ENCODE assay signal across 26 cellular contexts in the genomic region with DNA sequence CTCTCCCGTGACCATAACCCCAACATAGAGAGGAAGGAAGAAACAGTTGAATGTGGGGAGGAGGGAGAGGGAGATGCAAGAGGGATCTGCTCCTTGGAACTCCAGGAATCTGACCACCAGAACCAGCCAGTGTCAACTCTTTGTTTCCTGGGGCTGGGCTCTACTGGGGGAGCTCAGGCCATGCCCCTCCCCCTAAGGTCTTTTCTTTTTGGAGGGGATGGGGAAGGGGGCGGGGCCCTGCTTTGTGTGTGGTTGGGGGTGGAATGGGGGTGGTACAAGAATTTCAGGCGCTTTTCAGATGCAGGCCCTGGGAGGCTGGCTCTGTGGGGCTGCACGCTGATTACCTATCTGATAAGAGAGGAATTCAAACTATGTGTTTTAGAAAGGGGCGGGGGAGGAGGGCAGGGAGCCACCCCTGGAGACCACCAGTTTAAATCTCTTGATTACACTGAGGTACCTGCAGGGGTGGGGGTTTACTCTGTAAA. TPM values are rescaled to one million over a fixed set of nuclear protein-coding genes. Genes with fewer than 3 reads are reported as not detected.
DNase-seq lines count a peak whose midpoint lies in the region; ATAC-seq and TF ChIP-seq lines count a peak whose summit lies in the region.
"Had no signal": no experiment of that assay in that cellular context is flagged by ENCODE, and none has a peak within 500 bp of the region (broad histone marks: within the 10 kb centered on the region; RNA-seq: fewer than 3 reads in every experiment).

No MANE protein-coding gene starts in this region.

- H3K36me3 ChIP-seq in WERI-Rb-1: no peaks in the 10 kb centered on the region
- H3K36me3 ChIP-seq: lower lobe of right lung, pancreas, SJCRH30, tibial nerve had no signal

- TF ChIP-seq CTCF in H9 (conservative IDR thresholded peaks at IDR 0.05): no peak
- no peak for TF ChIP-seq CTCF in WERI-Rb-1 (IDR thresholded peaks at IDR 0.05; ENCODE audit: low read depth, low read length)
- TF ChIP-seq CTCF in neural crest cell (conservative IDR thresholded peaks at IDR 0.05): no peak

- H3K9me3 ChIP-seq in H9 (ENCODE audit: control insufficient read depth, low read depth, low read length): no peaks in the 10 kb centered on the region
- no peaks in the 10 kb centered on the region for H3K9me3 ChIP-seq in WERI-Rb-1 (ENCODE audit: severe bottlenecking)
- H3K9me3 ChIP-seq: lower lobe of right lung, pancreas, SJCRH30, tibial nerve had no signal

- H3K27ac Mint-ChIP-seq in H9: peak overlapping the region; percentile 95 to 100 (median 99)
- peak overlapping the region; percentile 79 for H3K27ac Mint-ChIP-seq in neural crest cell (ENCODE audit: unreplicated experiment)
- H3K27ac Mint-ChIP-seq: activated CD4-positive, alpha-beta memory T cell treated with anti-CD3 and anti-CD28 coated beads for 36 hours; immature natural killer cell had no signal

- H3K79me1 ChIP-seq in H9 (ENCODE audit: insufficient read depth, low read depth, low read length, poor library complexity, severe bottlenecking): peaks cover 7% of the 10 kb centered on the region

- H3K36me3 Mint-ChIP-seq in H9 (ENCODE audit: insufficient read depth in 1 of 3, low read depth in 3 of 3): peaks cover 38 to 85% (median 64%) of the 10 kb centered on the region in 3 experiments
- H3K36me3 Mint-ChIP-seq in neural crest cell (ENCODE audit: low read depth): peaks cover 12% of the 10 kb centered on the region
- H3K36me3 Mint-ChIP-seq: activated CD4-positive, alpha-beta memory T cell treated with anti-CD3 and anti-CD28 coated beads for 36 hours; immature natural killer cell had no signal

- peak overlapping the region; percentile 77 for H3K18ac ChIP-seq in H9 (ENCODE audit: insufficient read length, low read depth, low read length)

- no CpG with 5 or more reads among the region's 5 CpGs for WGBS in H9 (ENCODE audit: extremely low coverage, insufficient read length, low lambda C conversion rate)

- H3K4me1 ChIP-seq in H9 (ENCODE audit: insufficient read depth, low read length): peaks cover 18% of the 10 kb centered on the region
- H3K4me1 ChIP-seq: lower lobe of right lung, pancreas, tibial nerve had no signal

- H2BK120ac ChIP-seq in H9 (ENCODE audit: low read depth, low read length, poor library complexity, severe bottlenecking): no peak overlapping the region

- peaks cover 32% of the 10 kb centered on the region for H3K79me2 ChIP-seq in H9 (ENCODE audit: insufficient read depth, low read length)

- peak overlapping the region; percentile 28 for H3K9ac ChIP-seq in H9 (ENCODE audit: extremely low read depth, insufficient read length, low read length)

- H3K27ac ChIP-seq in H9 (ENCODE audit: insufficient read length, low read depth, low read length): peak overlapping the region; percentile 99
- H3K27ac ChIP-seq in WERI-Rb-1: peak overlapping the region; percentile 39
- H3K27ac ChIP-seq: lower lobe of right lung, pancreas, SJCRH30, tibial nerve, VCaP had no signal

- H2BK15ac ChIP-seq in H9 (ENCODE audit: low read depth, low read length): no peak overlapping the region

- H3K4ac ChIP-seq in H9 (ENCODE audit: low read depth, low read length): no peak overlapping the region

- H4K8ac ChIP-seq in H9 (replicated peaks; ENCODE audit: insufficient read length, low read depth, low read length): no peak overlapping the region

- H2BK12ac ChIP-seq in H9 (ENCODE audit: insufficient read length, low read depth, low read length): no peak overlapping the region

- H3K14ac ChIP-seq in H9 (ENCODE audit: insufficient read depth, low read length): no peak overlapping the region; the same call in 1 of the 2 replicates

- ATAC-seq in GM18873 (IDR thresholded peaks at IDR 0.05; ENCODE audit: low FRiP score, unreplicated experiment) (no peak), GM21723 (IDR thresholded peaks at IDR 0.05; ENCODE audit: unreplicated experiment) (no peak)
- ATAC-seq: lower lobe of right lung; stimulated activated naive CD8-positive, alpha-beta T cell treated with anti-CD3 and anti-CD28 coated beads, Interleukin-15, Interleukin-2, amounts not matched to agents 100 U/mL and 50 U/mL, for 24 hours had no signal

- no peak overlapping the region for H4K91ac ChIP-seq in H9 (ENCODE audit: insufficient read length, low read depth, low read length)

- H3K56ac ChIP-seq in H9 (ENCODE audit: insufficient read length, low read depth, low read length): no peak overlapping the region

- H3K4me2 ChIP-seq in H9 (ENCODE audit: insufficient read depth, insufficient read length, low read length): peak overlapping the region; percentile 83

- peak overlapping the region; percentile 18 for H2AK5ac ChIP-seq in H9 (ENCODE audit: insufficient read length, low read length)

- no peaks in the 10 kb centered on the region for H4K20me1 ChIP-seq in H9 (ENCODE audit: control insufficient read depth, insufficient read depth, insufficient read length)

- DNase-seq in H9: peak; percentile 96
- DNase-seq in WERI-Rb-1: no peak
- peak; percentile 96 for DNase-seq in iPS DF 19.7 (ENCODE audit: low read depth, low spot score)
- DNase-seq in neural crest cell (ENCODE audit: low read depth, low spot score): no peak
- DNase-seq in GM19238 (ENCODE audit: insufficient read length, low spot score): no peak
- DNase-seq in RPMI8226: no peak
- DNase-seq: activated CD4-positive, alpha-beta memory T cell treated with anti-CD3 and anti-CD28 coated beads for 36 hours; activated naive CD4-positive, alpha-beta T cell treated with anti-CD3 and anti-CD28 coated beads, Interleukin-2, amount 50 U/mL, for 16 hours; activated T-cell treated with anti-CD3 and anti-CD28 coated beads for 4 hours; DMS 273 treated with DMSO at 0.1 percent for 48 hours; foreskin melanocyte; immature natural killer cell; lower lobe of right lung; NCI-H1436 treated with DMSO at 0.1 percent for 48 hours; NCI-H748 treated with DMSO at 0.1 percent for 48 hours; stimulated activated naive CD8-positive, alpha-beta T cell treated with anti-CD3 and anti-CD28 coated beads, Interleukin-15, Interleukin-2, amounts not matched to agents 100 U/mL and 50 U/mL, for 24 hours; T-helper 2 cell had no signal

- H3K27me3 Mint-ChIP-seq in H9 (ENCODE audit: low read depth) (no peaks in the 10 kb centered on the region), neural crest cell (ENCODE audit: low read depth) (no peaks in the 10 kb centered on the region)

- H3K4me3 Mint-ChIP-seq in H9: peak overlapping the region; percentile 49 to 71
- peak overlapping the region; percentile 78 for H3K4me3 Mint-ChIP-seq in neural crest cell
- H3K4me3 Mint-ChIP-seq: activated CD4-positive, alpha-beta memory T cell treated with anti-CD3 and anti-CD28 coated beads for 36 hours; immature natural killer cell had no signal

- H2BK20ac ChIP-seq in H9 (ENCODE audit: low read depth, low read length, poor library complexity, severe bottlenecking): no peak overlapping the region

- H2AFZ ChIP-seq in H9 (ENCODE audit: low read length): no peak overlapping the region

- peaks cover 3% of the 10 kb centered on the region for H3K23me2 ChIP-seq in H9 (ENCODE audit: insufficient read length, low read depth, low read length, poor library complexity, severe bottlenecking)

- H3K27me3 ChIP-seq in H9 (ENCODE audit: insufficient read depth, low read length): no peaks in the 10 kb centered on the region
- H3K27me3 ChIP-seq in WERI-Rb-1 (ENCODE audit: insufficient read depth, low read depth, severe bottlenecking): no peaks in the 10 kb centered on the region

- H3K9me3 Mint-ChIP-seq in H9 (no peaks in the 10 kb centered on the region), neural crest cell (no peaks in the 10 kb centered on the region)
- H3K9me3 Mint-ChIP-seq: activated CD4-positive, alpha-beta memory T cell treated with anti-CD3 and anti-CD28 coated beads for 36 hours; immature natural killer cell had no signal

- H3K4me3 ChIP-seq in WERI-Rb-1 (ENCODE audit: low read depth, low read length): no peak overlapping the region
- H3K4me3 ChIP-seq: lower lobe of right lung, pancreas, SJCRH30, tibial nerve had no signal

- no peak overlapping the region for H3K23ac ChIP-seq in H9 (ENCODE audit: insufficient read length, low read depth, low read length)

- H3K4me1 Mint-ChIP-seq in H9 (peaks cover 78 to 85% of the 10 kb centered on the region in 2 experiments), neural crest cell (peaks cover 75% of the 10 kb centered on the region)
- H3K4me1 Mint-ChIP-seq: immature natural killer cell had no signal

- no peak overlapping the region for H3T11ph ChIP-seq in H9 (ENCODE audit: low read length)

- H2BK5ac ChIP-seq in H9 (ENCODE audit: insufficient read length, low read length): peak overlapping the region; percentile 84

- peak overlapping the region; percentile 44 for H4K5ac ChIP-seq in H9 (ENCODE audit: insufficient read length, low read depth, low read length)

RNA-seq across cellular contexts. Expression of gene LIN28A, which starts 8.3 kb away (rescaled TPM):
- 1,267 and 1,289 TPM in 2 replicates for total RNA-seq in H9 (2021)
- total RNA-seq in neural crest cell: 445 and 455 TPM in 2 replicates
- total RNA-seq: activated CD4-positive, alpha-beta memory T cell treated with anti-CD3 and anti-CD28 coated beads for 36 hours; epithelial cell of proximal tubule; lower lobe of right lung; M059J; myocyte; SJCRH30; tibial nerve had no signal

RNA-seq across cellular contexts. Expression of gene DHDDS, which starts 13.2 kb away (rescaled TPM):
- total RNA-seq in H9 (2021): 49.8 and 61.2 TPM in 2 replicates
- total RNA-seq in neural crest cell: 34.9 and 40.1 TPM in 2 replicates

RNA-seq across cellular contexts. Expression of gene ZNF683, which starts 46.4 kb away (rescaled TPM):
- not detected in 2 replicates for total RNA-seq in H9 (2021)
- not detected in 2 replicates for total RNA-seq in neural crest cell
- total RNA-seq: activated CD4-positive, alpha-beta memory T cell treated with anti-CD3 and anti-CD28 coated beads for 36 hours; epithelial cell of proximal tubule; M059J; myocyte; SJCRH30; tibial nerve had no signal

RNA-seq across cellular contexts. Expression of gene HMGN2, which starts 53.3 kb away (rescaled TPM):
- total RNA-seq in H9 (2021) (622 and 626 TPM in 2 replicates), neural crest cell (1,041 and 1,051 TPM in 2 replicates)

Comparison
In these comparisons a context has a peak if more than half of its experiments do, and no peak if none do; other contexts are left out.
1. DNase-seq: peak in H9 (single experiment) and iPS DF 19.7 (single experiment); none in WERI-Rb-1 (single experiment), neural crest cell (single experiment), GM19238 (single experiment) and RPMI8226 (single experiment).